In the genomic region with DNA sequence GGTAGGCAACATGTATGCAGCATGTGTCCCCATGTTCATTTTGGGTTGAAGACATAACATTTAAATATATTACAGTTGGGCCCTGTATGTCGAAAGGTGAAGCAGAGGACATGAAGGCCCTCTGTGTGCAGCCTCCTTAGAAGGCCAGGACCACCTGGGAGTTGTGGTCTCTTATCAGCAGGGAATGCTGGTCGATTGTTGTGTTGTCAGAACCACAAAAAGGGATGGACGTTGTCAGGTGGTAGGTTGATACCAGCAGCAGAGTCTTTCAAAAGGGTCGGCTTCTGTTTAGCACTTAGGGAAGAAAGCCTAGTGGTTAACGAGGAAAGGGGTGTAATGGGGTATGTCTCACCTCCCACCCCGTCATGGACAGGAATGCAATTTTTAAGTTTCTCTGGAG, we compare ENCODE assay signal across 24 cellular contexts.
"Had no signal": no experiment of that assay in that cellular context is flagged by ENCODE, and none has a peak within 500 bp of the region (broad histone marks: within the 10 kb centered on the region; RNA-seq: fewer than 3 reads in every experiment).

No MANE protein-coding gene starts in this region.

- H3K9ac ChIP-seq: parathyroid adenoma had no signal

- H3K9me3 ChIP-seq: esophagus squamous epithelium, left ventricle myocardium inferior, mucosa of descending colon, right atrium auricular region, testis, transverse colon had no signal

- H3K4me3 Mint-ChIP-seq: activated CD4-positive, alpha-beta memory T cell treated with anti-CD3 and anti-CD28 coated beads, Interleukin-2, amount 10 ng/mL, durations not matched to agents 7 days and 5 days; activated CD4-positive, alpha-beta T cell treated with anti-CD3 and anti-CD28 coated beads, Interleukin-2, amount 10 ng/mL, durations not matched to agents 7 days and 5 days; central memory CD8-positive, alpha-beta T cell; dendritic cell treated with granulocyte-macrophage colony-stimulating factor and Interleukin-4, amounts not matched to agents 40 ng/mL and 50 ng/mL, for 4 days had no signal

- H3K4me3 ChIP-seq: esophagus squamous epithelium, left ventricle myocardium inferior, lung, mucosa of descending colon, right atrium auricular region, testis, transverse colon had no signal

- DNase-seq: activated CD4-positive, alpha-beta memory T cell treated with anti-CD3 and anti-CD28 coated beads, Interleukin-2, amount 10 ng/mL, durations not matched to agents 7 days and 5 days; activated CD4-positive, alpha-beta T cell treated with anti-CD3 and anti-CD28 coated beads, Interleukin-2, amount 10 ng/mL, durations not matched to agents 7 days and 5 days; activated CD8-positive, alpha-beta memory T cell treated with anti-CD3 and anti-CD28 coated beads, Interleukin-2, amount 50 U/mL, for 48 hours; activated naive CD4-positive, alpha-beta T cell; activated T-cell treated with anti-CD3 and anti-CD28 coated beads, Interleukin-2, amount 50 U/mL, for 48 hours; esophagus squamous epithelium; foreskin melanocyte; left ventricle myocardium inferior; mucosa of descending colon; nucleus accumbens; stimulated activated CD4-positive, alpha-beta T cell treated with anti-CD3 and anti-CD28 coated beads, Interleukin-15, amount 100 ng/mL, for 24 hours; stimulated activated CD4-positive, alpha-beta T cell treated with anti-CD3 and anti-CD28 coated beads, Interleukin-2, amount 100 ng/mL, for 24 hours; stimulated activated naive CD4-positive, alpha-beta T cell; T-helper 9 cell; testis; transverse colon; WERI-Rb-1 had no signal

- H3K27me3 Mint-ChIP-seq: activated CD4-positive, alpha-beta memory T cell treated with anti-CD3 and anti-CD28 coated beads, Interleukin-2, amount 10 ng/mL, durations not matched to agents 7 days and 5 days; activated CD4-positive, alpha-beta T cell treated with anti-CD3 and anti-CD28 coated beads, Interleukin-2, amount 10 ng/mL, durations not matched to agents 7 days and 5 days; central memory CD8-positive, alpha-beta T cell; dendritic cell treated with granulocyte-macrophage colony-stimulating factor and Interleukin-4, amounts not matched to agents 40 ng/mL and 50 ng/mL, for 4 days had no signal

- H3K4me1 ChIP-seq: esophagus squamous epithelium, left ventricle myocardium inferior, parathyroid adenoma, right atrium auricular region, testis had no signal

- H3K27ac ChIP-seq: epithelial cell of prostate, esophagus squamous epithelium, left ventricle myocardium inferior, parathyroid adenoma, right atrium auricular region, testis, transverse colon, WERI-Rb-1 had no signal

- ATAC-seq: activated CD4-positive, CD25-positive, alpha-beta regulatory T cell treated with anti-CD3 and anti-CD28 coated beads, Interleukin-2, amount 50 U/mL, for 24 hours; mucosa of descending colon had no signal

- H3K9me3 Mint-ChIP-seq: activated CD4-positive, alpha-beta memory T cell treated with anti-CD3 and anti-CD28 coated beads, Interleukin-2, amount 10 ng/mL, durations not matched to agents 7 days and 5 days; activated CD4-positive, alpha-beta T cell treated with anti-CD3 and anti-CD28 coated beads, Interleukin-2, amount 10 ng/mL, durations not matched to agents 7 days and 5 days; central memory CD8-positive, alpha-beta T cell; dendritic cell treated with granulocyte-macrophage colony-stimulating factor and Interleukin-4, amounts not matched to agents 40 ng/mL and 50 ng/mL, for 4 days had no signal

- H3K27ac Mint-ChIP-seq: activated CD4-positive, alpha-beta memory T cell treated with anti-CD3 and anti-CD28 coated beads, Interleukin-2, amount 10 ng/mL, durations not matched to agents 7 days and 5 days; activated CD4-positive, alpha-beta T cell treated with anti-CD3 and anti-CD28 coated beads, Interleukin-2, amount 10 ng/mL, durations not matched to agents 7 days and 5 days; dendritic cell treated with granulocyte-macrophage colony-stimulating factor and Interleukin-4, amounts not matched to agents 40 ng/mL and 50 ng/mL, for 4 days had no signal

- H3K27me3 ChIP-seq: esophagus squamous epithelium, right atrium auricular region, testis, transverse colon had no signal
